In genomic region chr5:145990077-145990653, GRCh38 we compare ENCODE assay signal across 18 cellular contexts. TPM values are rescaled to one million over a fixed set of nuclear protein-coding genes. Genes with fewer than 3 reads are reported as not detected.
"Had no signal": no experiment of that assay in that cellular context is flagged by ENCODE, and none has a peak within 500 bp of the region (broad histone marks: within the 10 kb centered on the region; RNA-seq: fewer than 3 reads in every experiment).

No MANE protein-coding gene starts in this region.

- H3K27ac ChIP-seq: foreskin keratinocyte, right atrium auricular region, tibial artery, upper lobe of right lung, vagina had no signal

- H3K36me3 ChIP-seq: right atrium auricular region, tibial artery, upper lobe of right lung, vagina had no signal

- H3K4me2 ChIP-seq: smooth muscle cell had no signal

- H3K9me3 ChIP-seq: vagina had no signal

- H3K4me3 Mint-ChIP-seq: naive thymus-derived CD8-positive, alpha-beta T cell; neural crest cell; stimulated activated effector memory CD8-positive, alpha-beta T cell treated with anti-CD3 and anti-CD28 coated beads, Interleukin-12 subunit alpha, Interleukin-12 subunit beta, amount 100 ng/mL, for 72 hours had no signal

- FAIRE-seq: colon, kidney had no signal

- H3K4me1 ChIP-seq: foreskin keratinocyte, right atrium auricular region, tibial artery, upper lobe of right lung, vagina had no signal

- H3K27me3 ChIP-seq: foreskin keratinocyte, right atrium auricular region, tibial artery, upper lobe of right lung, vagina had no signal

- DNase-seq: dermis blood vessel endothelial cell; foreskin keratinocyte; kidney; left cardiac atrium; mammary epithelial cell; naive thymus-derived CD8-positive, alpha-beta T cell; posterior cingulate gyrus; stimulated activated CD4-positive, alpha-beta T cell treated with anti-CD3 and anti-CD28 coated beads, Interleukin-2, amount 100 ng/mL, for 48 hours; stimulated activated CD8-positive, alpha-beta memory T cell treated with anti-CD3 and anti-CD28 coated beads, Interleukin-4, amount 100 ng/mL, for 48 hours; stimulated activated naive CD8-positive, alpha-beta T cell treated with anti-CD3 and anti-CD28 coated beads, Interleukin-15, Interleukin-2, amounts not matched to agents 100 U/mL and 50 U/mL, for 24 hours; tibial artery; upper lobe of right lung had no signal

- H3K4me3 ChIP-seq: right atrium auricular region, smooth muscle cell, tibial artery, upper lobe of right lung, vagina had no signal

- H3K36me3 Mint-ChIP-seq: stimulated activated effector memory CD8-positive, alpha-beta T cell treated with anti-CD3 and anti-CD28 coated beads, Interleukin-12 subunit alpha, Interleukin-12 subunit beta, amount 100 ng/mL, for 72 hours had no signal

- H3K27ac Mint-ChIP-seq: naive thymus-derived CD8-positive, alpha-beta T cell; stimulated activated effector memory CD8-positive, alpha-beta T cell treated with anti-CD3 and anti-CD28 coated beads, Interleukin-12 subunit alpha, Interleukin-12 subunit beta, amount 100 ng/mL, for 72 hours had no signal

- ATAC-seq: foreskin keratinocyte; left cardiac atrium; naive thymus-derived CD8-positive, alpha-beta T cell; stimulated activated effector memory CD8-positive, alpha-beta T cell treated with anti-CD3 and anti-CD28 coated beads, Interleukin-12 subunit alpha, Interleukin-12 subunit beta, amount 100 ng/mL, for 72 hours; stimulated activated naive CD8-positive, alpha-beta T cell treated with anti-CD3 and anti-CD28 coated beads, Interleukin-15, Interleukin-2, amounts not matched to agents 100 U/mL and 50 U/mL, for 24 hours; upper lobe of right lung had no signal

- H3K4me1 Mint-ChIP-seq: naive thymus-derived CD8-positive, alpha-beta T cell; neural crest cell; stimulated activated effector memory CD8-positive, alpha-beta T cell treated with anti-CD3 and anti-CD28 coated beads, Interleukin-12 subunit alpha, Interleukin-12 subunit beta, amount 100 ng/mL, for 72 hours had no signal

RNA-seq across cellular contexts. Expression of gene SH3RF2, which starts 53.8 kb away (rescaled TPM):
- total RNA-seq: naive thymus-derived CD8-positive, alpha-beta T cell had no signal
- polyA plus RNA-seq: naive thymus-derived CD8-positive, alpha-beta T cell had no signal
